24 cellular contexts compared by ENCODE assay signal in genomic region chr14:67784244-67784823, GRCh38.
"Had no signal": no experiment of that assay in that cellular context is flagged by ENCODE, and none has a peak within 500 bp of the region (broad histone marks: within the 10 kb centered on the region; RNA-seq: fewer than 3 reads in every experiment).

No MANE protein-coding gene starts in this region.

- H3K4me3 ChIP-seq: SJSA1 had no signal

- H3K27ac Mint-ChIP-seq: activated CD4-positive, alpha-beta memory T cell treated with anti-CD3 and anti-CD28 coated beads, Interleukin-2, amount 10 ng/mL, durations not matched to agents 7 days and 5 days; activated CD4-positive, alpha-beta T cell treated with anti-CD3 and anti-CD28 coated beads for 36 hours; activated naive CD4-positive, alpha-beta T cell treated with anti-CD3 and anti-CD28 coated beads for 36 hours; brain had no signal

- H3K9me3 ChIP-seq: SJSA1 had no signal

- ATAC-seq: activated CD4-positive, alpha-beta T cell treated with anti-CD3 and anti-CD28 coated beads for 36 hours; activated T-cell treated with anti-CD3 and anti-CD28 coated beads, Interleukin-2, amount 50 U/mL, for 4 hours; SK-N-SH treated with all-trans-retinoic acid at 6 μM for 48 hours had no signal

- H3K4me1 ChIP-seq: SJSA1 had no signal

- H3K9me3 Mint-ChIP-seq: activated CD4-positive, alpha-beta memory T cell treated with anti-CD3 and anti-CD28 coated beads, Interleukin-2, amount 10 ng/mL, durations not matched to agents 7 days and 5 days; activated naive CD4-positive, alpha-beta T cell treated with anti-CD3 and anti-CD28 coated beads for 36 hours; activated T-cell treated with anti-CD3 and anti-CD28 coated beads, Interleukin-2, amount 50 U/mL, for 4 hours; brain; central memory CD8-positive, alpha-beta T cell had no signal

- H3K27me3 ChIP-seq: SJSA1 had no signal

- H3K4me1 Mint-ChIP-seq: activated CD4-positive, alpha-beta T cell treated with anti-CD3 and anti-CD28 coated beads for 36 hours; brain; central memory CD8-positive, alpha-beta T cell had no signal

- DNase-seq: activated CD4-positive, alpha-beta memory T cell treated with anti-CD3 and anti-CD28 coated beads, Interleukin-2, amount 10 ng/mL, durations not matched to agents 7 days and 5 days; activated CD4-positive, alpha-beta T cell treated with anti-CD3 and anti-CD28 coated beads for 36 hours; activated CD4-positive, alpha-beta T cell treated with anti-CD3 and anti-CD28 coated beads, Interleukin-2, amount 50 U/mL, for 1 hour; activated gamma-delta T cell; activated naive CD4-positive, alpha-beta T cell treated with anti-CD3 and anti-CD28 coated beads for 36 hours; activated T-cell treated with anti-CD3 and anti-CD28 coated beads, Interleukin-2, amount 50 U/mL, for 4 hours; amygdala; Karpas-422; MM.1S; NCI-H1105; NCI-H1436; NCI-H1694 treated with DMSO at 0.1 percent for 48 hours; NCI-H2029 treated with DMSO at 0.1 percent for 48 hours; NCI-H345; NCI-H510A; NCI-H526 treated with DMSO at 0.1 percent for 48 hours; NCI-H82; SHP77; SW 1271; WERI-Rb-1 had no signal

- H3K4me3 Mint-ChIP-seq: activated CD4-positive, alpha-beta memory T cell treated with anti-CD3 and anti-CD28 coated beads, Interleukin-2, amount 10 ng/mL, durations not matched to agents 7 days and 5 days; activated CD4-positive, alpha-beta T cell treated with anti-CD3 and anti-CD28 coated beads for 36 hours; activated naive CD4-positive, alpha-beta T cell treated with anti-CD3 and anti-CD28 coated beads for 36 hours; activated T-cell treated with anti-CD3 and anti-CD28 coated beads, Interleukin-2, amount 50 U/mL, for 4 hours; brain; central memory CD8-positive, alpha-beta T cell had no signal

- H3K27me3 Mint-ChIP-seq: activated CD4-positive, alpha-beta memory T cell treated with anti-CD3 and anti-CD28 coated beads, Interleukin-2, amount 10 ng/mL, durations not matched to agents 7 days and 5 days; activated CD4-positive, alpha-beta T cell treated with anti-CD3 and anti-CD28 coated beads for 36 hours; brain; central memory CD8-positive, alpha-beta T cell had no signal

- H3K27ac ChIP-seq: SJSA1, WERI-Rb-1 had no signal
